ENCODE assay signal across 7 cellular contexts in the genomic region with DNA sequence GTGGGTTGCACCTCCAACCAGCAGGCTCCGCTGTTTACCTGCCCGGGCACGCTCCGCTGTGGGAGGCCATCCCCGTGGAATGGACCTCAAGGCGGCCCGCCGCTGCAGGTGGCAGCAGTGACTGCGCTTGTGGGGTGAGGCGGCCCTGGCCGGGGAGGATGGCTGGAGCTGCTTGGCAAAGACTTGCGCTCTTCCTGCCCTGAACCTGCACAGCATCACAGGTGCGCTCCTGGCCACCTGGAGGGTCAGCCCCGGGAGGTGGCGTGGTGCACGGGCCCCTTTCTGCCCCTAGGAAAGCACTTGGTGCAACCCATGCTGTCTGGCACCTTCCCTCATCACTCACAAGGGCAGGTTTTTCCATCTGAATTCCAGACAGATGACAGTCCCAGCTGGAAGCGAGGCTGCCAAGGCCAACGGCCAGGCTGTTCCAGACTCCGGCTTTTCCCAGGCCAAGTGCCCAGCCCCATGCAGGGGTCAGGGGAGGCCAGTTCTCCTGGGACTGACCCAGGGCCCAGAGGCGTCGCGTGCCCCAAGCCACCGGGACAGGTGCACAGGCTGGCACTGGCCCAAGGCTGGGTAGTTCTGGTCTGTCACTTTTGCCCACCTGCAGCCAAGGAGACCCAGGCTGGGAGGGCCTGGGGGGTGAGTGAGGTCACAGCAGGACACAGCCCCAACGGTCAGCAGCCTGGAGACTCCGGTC. TPM values are rescaled to one million over a fixed set of nuclear protein-coding genes. Genes with fewer than 3 reads are reported as not detected.
A peak's percentile ranks its signal among the peaks of the same experiment; 100 is the strongest.
DNase-seq lines count a peak whose midpoint lies in the region; ATAC-seq and TF ChIP-seq lines count a peak whose summit lies in the region.

No MANE protein-coding gene starts in this region.

- H3K27me3 ChIP-seq in tibial artery = peaks cover 0 to 31% of the 10 kb centered on the region in 2 donors

- no peak for ATAC-seq in GM21529 (IDR thresholded peaks at IDR 0.05; ENCODE audit: unreplicated experiment)
- ATAC-seq in HG02623 (IDR thresholded peaks at IDR 0.05; ENCODE audit: unreplicated experiment) = no peak
- ATAC-seq in HG03280 (IDR thresholded peaks at IDR 0.05; ENCODE audit: unreplicated experiment) = no peak

- peak overlapping the region in 1 of 2 donors; percentile 36 for H3K27ac ChIP-seq in tibial artery

- no peaks in the 10 kb centered on the region for H3K36me3 ChIP-seq in tibial artery

- H3K9me3 ChIP-seq in tibial artery = no peaks in the 10 kb centered on the region

- H3K4me3 ChIP-seq in fibroblast of the aortic adventitia (ENCODE audit: low read depth, low read length) = no peak overlapping the region
- no peak overlapping the region for H3K4me3 ChIP-seq in tibial artery

- H3K4me1 ChIP-seq in tibial artery = peaks cover 0 to 37% (median 29%) of the 10 kb centered on the region in 4 donors

- no peak for TF ChIP-seq CTCF in fibroblast of the aortic adventitia (IDR thresholded peaks at IDR 0.05; ENCODE audit: insufficient read depth, low read length)
- TF ChIP-seq CTCF in tibial artery (IDR thresholded peaks at IDR 0.05) = no peak

- intact Hi-C loops in tibial artery (cut with DNase I; ENCODE audit: low total_unique reads) = no loop called here

- DNase-seq in HPDE6-E6E7 (ENCODE audit: extremely low spot score) = peak; percentile 94
- DNase-seq in NCI-H69 (lab: John Stamatoyannopoulos, UW) = peak; percentile 94
- peak; percentile 38 for DNase-seq in fibroblast of the aortic adventitia (ENCODE audit: low read depth)
- peak; percentile 65 to 85 for DNase-seq in tibial artery

RNA-seq across cellular contexts. Expression of a gene that starts 13.3 kb away (rescaled TPM):
- not detected in 2 replicates for total RNA-seq in fibroblast of the aortic adventitia (ENCODE audit: low replicate concordance)

RNA-seq across cellular contexts. Expression of a gene that starts 25.8 kb away (rescaled TPM):
- not detected in 2 replicates for total RNA-seq in fibroblast of the aortic adventitia (ENCODE audit: low replicate concordance)

RNA-seq across cellular contexts. Expression of a gene that starts 33.3 kb away (rescaled TPM):
- 9.4 and 30.0 TPM in 2 replicates for total RNA-seq in fibroblast of the aortic adventitia (ENCODE audit: low replicate concordance)

RNA-seq across cellular contexts. Expression of a gene that starts 33.5 kb away (rescaled TPM):
- total RNA-seq in fibroblast of the aortic adventitia (ENCODE audit: low replicate concordance) = 18.7 and 80.2 TPM in 2 replicates

RNA-seq across cellular contexts. Expression of a gene that starts 51.3 kb away (rescaled TPM):
- 9.8 and 34.2 TPM in 2 replicates for total RNA-seq in fibroblast of the aortic adventitia (ENCODE audit: low replicate concordance)

Comparison
In these comparisons a context has a peak if more than half of its experiments do, and no peak if none do; other contexts are left out.
1. DNase-seq: peak in every context shown above with its lines; median percentile 94 in HPDE6-E6E7; 94 in NCI-H69; 75 in tibial artery; 38 in fibroblast of the aortic adventitia.